Comparison of ENCODE assay signal across 8 cellular contexts in the genomic region with DNA sequence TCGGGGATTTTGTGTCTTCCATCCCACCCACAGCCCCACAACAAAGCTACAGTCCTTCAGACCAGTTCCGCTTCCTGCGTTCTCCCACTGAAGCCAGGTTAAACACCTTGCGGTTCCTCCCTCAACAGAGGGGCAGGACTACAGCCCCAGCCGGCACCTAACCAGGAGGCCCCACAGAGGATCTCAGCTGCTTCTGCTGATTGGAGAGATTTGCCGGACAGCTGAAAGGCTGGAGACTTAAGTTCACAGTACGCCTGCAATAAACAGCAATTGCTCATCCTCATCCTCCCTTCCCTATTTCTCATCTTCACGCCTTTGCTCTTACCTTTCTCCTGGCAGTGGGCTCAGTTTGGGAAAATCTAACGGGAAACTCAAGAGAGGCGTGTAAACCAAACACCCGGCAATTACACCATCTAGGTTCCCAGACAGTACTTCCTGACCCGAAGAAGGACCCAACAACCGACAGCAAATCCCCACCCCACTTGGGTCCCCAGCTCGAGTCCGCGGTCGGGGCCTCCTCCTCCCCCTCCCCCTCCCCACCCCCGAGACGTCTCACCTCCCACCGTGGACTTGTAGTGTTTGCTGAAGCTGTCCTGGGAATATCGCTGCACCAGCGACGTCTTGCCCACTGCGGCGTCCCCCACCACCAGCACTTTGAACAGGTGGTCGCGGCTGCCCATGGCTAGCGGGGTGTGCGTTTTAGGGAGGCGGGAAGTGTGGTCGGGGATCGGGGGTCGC. TPM values are rescaled to one million over a fixed set of nuclear protein-coding genes. Genes with fewer than 3 reads are reported as not detected.
DNase-seq lines count a peak whose midpoint lies in the region; ATAC-seq and TF ChIP-seq lines count a peak whose summit lies in the region.

No MANE protein-coding gene starts in this region.

- peaks cover 9% of the 10 kb centered on the region for H3K36me3 Mint-ChIP-seq in chondrocyte (ENCODE audit: low read depth)

- no peaks in the 10 kb centered on the region for H3K27me3 ChIP-seq in lung (ENCODE audit: control insufficient read depth, insufficient read depth)

- peak overlapping the region; percentile 83 for H3K4me3 ChIP-seq in lung

- peak; percentile 11 for DNase-seq in Daoy (ENCODE audit: low read depth)
- peak; percentile 34 for DNase-seq in UCSD-AML1 (lab: John Stamatoyannopoulos, UW; ENCODE audit: unreplicated experiment)
- DNase-seq in chondrocyte (ENCODE audit: low spot score): no peak
- DNase-seq in lung (ENCODE audit: low spot score): peak; percentile 32
- DNase-seq in stimulated activated CD8-positive, alpha-beta memory T cell treated with anti-CD3 and anti-CD28 coated beads, Interleukin-4, amount 100 ng/mL, for 48 hours: peak; percentile 63
- DNase-seq in cortex of kidney (lab: John Stamatoyannopoulos, UW): no peak

- ATAC-seq in HG02759 (IDR thresholded peaks at IDR 0.05; ENCODE audit: unreplicated experiment): peak; percentile 39
- no peak for ATAC-seq in lung (ENCODE audit: insufficient read depth, low FRiP score)
- no peak for ATAC-seq in GM18517 (IDR thresholded peaks at IDR 0.05; ENCODE audit: unreplicated experiment)

- H3K9me3 Mint-ChIP-seq in chondrocyte (ENCODE audit: low read depth): no peaks in the 10 kb centered on the region

- H3K4me1 ChIP-seq in lung (ENCODE audit: control insufficient read depth in 2 of 2, insufficient read depth in 2 of 2, low read length in 2 of 2): peaks cover 5 to 6% of the 10 kb centered on the region in 2 donors

- H3K27me3 Mint-ChIP-seq in chondrocyte (ENCODE audit: low read depth): no peaks in the 10 kb centered on the region

- 8 to 9% methylated on average over 33 of the region's 33 CpGs for WGBS in lung, 2 donors

- peak; percentile 7 for TF ChIP-seq CTCF in chondrocyte (IDR thresholded peaks at IDR 0.05)
- TF ChIP-seq CTCF in lung (IDR thresholded peaks at IDR 0.05; ENCODE audit: control extremely low read depth, extremely low read depth): no peak

- peaks cover 0 to 1% of the 10 kb centered on the region in 2 donors for H3K9me3 ChIP-seq in lung (ENCODE audit: control insufficient read depth in 2 of 2, insufficient read depth in 1 of 2, low read length in 1 of 2)

- peaks cover 27% of the 10 kb centered on the region for H3K4me1 Mint-ChIP-seq in chondrocyte (ENCODE audit: low read depth)

- no peak overlapping the region for H3K27ac Mint-ChIP-seq in chondrocyte (ENCODE audit: unreplicated experiment)

- peaks cover 0 to 4% of the 10 kb centered on the region in 2 donors for H3K36me3 ChIP-seq in lung (ENCODE audit: control insufficient read depth in 2 of 2, insufficient read depth in 2 of 2, low read length in 2 of 2)

- H3K27ac ChIP-seq in lung (ENCODE audit: low read depth in 1 of 2, low read length in 1 of 2): peak overlapping the region in 1 of 2 donors; percentile 73

- H3K4me3 Mint-ChIP-seq in chondrocyte (ENCODE audit: unreplicated experiment): peak overlapping the region; percentile 81

RNA-seq across cellular contexts. Expression of a gene that starts 0.8 kb away (rescaled TPM):
- total RNA-seq in Daoy (2014; rRNA removed; shearing (Covaris generic)): 9.6 and 10.9 TPM in 2 replicates
- total RNA-seq in chondrocyte (17.6 to 27.4 TPM (median 25.5 TPM) in 3 replicates), lung (10 to 100 TPM; 11.4 to 19.5 TPM)
- polyA plus RNA-seq in lung: 10 to 100 TPM in 1 of 2 donors, 1 to 10 TPM in 1; 8.7 to 20.0 TPM

RNA-seq across cellular contexts. Expression of a gene that starts 24.5 kb away (rescaled TPM):
- 184 and 191 TPM in 2 replicates for total RNA-seq in Daoy (2014; rRNA removed; shearing (Covaris generic))
- total RNA-seq in chondrocyte (189 to 223 TPM (median 203 TPM) in 3 replicates), lung (100 to 1,000 TPM; 109 to 285 TPM)
- polyA plus RNA-seq in lung: 10 to 100 TPM; 28.6 to 56.3 TPM

RNA-seq across cellular contexts. Expression of a gene that starts 38.6 kb away (rescaled TPM):
- 20.7 and 25.1 TPM in 2 replicates for total RNA-seq in Daoy (2014; rRNA removed; shearing (Covaris generic))
- 21.8 to 23.6 TPM (median 23.5 TPM) in 3 replicates for total RNA-seq in chondrocyte
- 10 to 100 TPM; 25.5 to 26.9 TPM for total RNA-seq in lung
- polyA plus RNA-seq in lung: 10 to 100 TPM; 11.8 to 19.3 TPM

Comparison
In these comparisons a context has a peak if more than half of its experiments do, and no peak if none do; other contexts are left out.
1. DNase-seq: peak in Daoy (single experiment), UCSD-AML1 (single experiment), lung (single experiment) and stimulated activated CD8-positive, alpha-beta memory T cell treated with anti-CD3 and anti-CD28 coated beads, Interleukin-4, amount 100 ng/mL, for 48 hours (single experiment); none in chondrocyte (single experiment) and cortex of kidney (single experiment).